14 cellular contexts compared by ENCODE assay signal in the genomic region with DNA sequence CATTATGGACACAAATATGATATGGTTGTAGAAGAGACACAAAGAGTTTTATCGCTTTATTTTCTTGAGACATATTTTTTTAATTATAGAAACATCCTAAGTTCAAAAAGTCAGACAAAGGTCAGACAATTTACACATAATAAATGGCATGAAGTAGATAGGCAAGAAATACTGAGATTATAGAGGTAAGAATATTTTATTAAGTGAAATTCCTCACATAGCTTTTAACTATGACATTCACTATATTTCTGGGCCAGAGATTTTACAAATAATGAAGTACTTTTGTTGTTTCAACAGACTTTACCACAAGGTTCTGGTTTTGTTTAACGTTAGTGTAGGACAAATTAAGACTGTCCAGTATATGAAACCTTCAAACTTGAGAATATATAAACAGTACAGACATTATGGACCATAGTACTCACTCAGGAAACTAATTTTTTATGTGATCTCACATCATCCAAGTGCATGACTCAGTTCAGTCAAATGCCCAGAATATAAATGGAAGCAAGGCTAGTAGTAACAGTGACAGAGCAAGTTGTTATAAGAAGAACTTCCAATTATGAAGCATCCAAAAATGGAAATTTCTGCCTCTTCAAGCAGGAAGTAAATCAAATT.
DNase-seq lines count a peak whose midpoint lies in the region; ATAC-seq and TF ChIP-seq lines count a peak whose summit lies in the region.
"Had no signal": no experiment of that assay in that cellular context is flagged by ENCODE, and none has a peak within 500 bp of the region (broad histone marks: within the 10 kb centered on the region; RNA-seq: fewer than 3 reads in every experiment).

No MANE protein-coding gene starts in this region.

- H3K27me3 Mint-ChIP-seq in activated naive CD8-positive, alpha-beta T cell treated with anti-CD3 and anti-CD28 coated beads, Interleukin-2, amount 50 U/mL, for 24 hours: peaks cover 2% of the 10 kb centered on the region

- no peaks in the 10 kb centered on the region for H3K36me3 ChIP-seq in left ventricle myocardium inferior
- H3K36me3 ChIP-seq: MG63, SJCRH30 had no signal

- no peak for DNase-seq in left ventricle myocardium inferior
- DNase-seq in Right ventricle myocardium inferior (ENCODE audit: missing footprints): no peak
- peak; percentile 20 for DNase-seq in dermis blood vessel endothelial cell
- peak; percentile 68 for DNase-seq in iris pigment epithelial cell (ENCODE audit: low read depth)
- DNase-seq in activated naive CD8-positive, alpha-beta T cell treated with anti-CD3 and anti-CD28 coated beads, Interleukin-2, amount 50 U/mL, for 24 hours: no peak
- no peak for DNase-seq in left ventricle myocardium superior
- DNase-seq: Caco-2, DMS79 treated with DMSO at 0.1 percent for 48 hours, GDM1 had no signal

- H3K4me1 ChIP-seq in left ventricle myocardium inferior: peaks cover 19% of the 10 kb centered on the region
- H3K4me1 ChIP-seq: Caco-2, SJCRH30 had no signal

- intact Hi-C loops in left ventricle myocardium inferior (cut with micrococcal nuclease) (no loop called here), Right ventricle myocardium inferior (cut with DNase I) (no loop called here), left ventricle myocardium superior (cut with micrococcal nuclease) (no loop called here)

- no peak overlapping the region for H3K4me3 Mint-ChIP-seq in activated naive CD8-positive, alpha-beta T cell treated with anti-CD3 and anti-CD28 coated beads, Interleukin-2, amount 50 U/mL, for 24 hours

- ATAC-seq in Right ventricle myocardium inferior (no peak), GM18907 (IDR thresholded peaks at IDR 0.05; ENCODE audit: unreplicated experiment) (no peak), HG03469 (IDR thresholded peaks at IDR 0.05; ENCODE audit: unreplicated experiment) (no peak), left ventricle myocardium superior (no peak)
- ATAC-seq in activated naive CD8-positive, alpha-beta T cell treated with anti-CD3 and anti-CD28 coated beads, Interleukin-2, amount 50 U/mL, for 24 hours: no peak

- no peaks in the 10 kb centered on the region for H3K4me1 Mint-ChIP-seq in activated naive CD8-positive, alpha-beta T cell treated with anti-CD3 and anti-CD28 coated beads, Interleukin-2, amount 50 U/mL, for 24 hours

- no peak for TF ChIP-seq CTCF in left ventricle myocardium inferior (IDR thresholded peaks at IDR 0.05; ENCODE audit: borderline replicate concordance)

- no peaks in the 10 kb centered on the region for H3K9me3 ChIP-seq in left ventricle myocardium inferior (replicated peaks)
- H3K9me3 ChIP-seq: Caco-2, SJCRH30 had no signal

- H3K27ac Mint-ChIP-seq in activated naive CD8-positive, alpha-beta T cell treated with anti-CD3 and anti-CD28 coated beads, Interleukin-2, amount 50 U/mL, for 24 hours: no peak overlapping the region

- peak overlapping the region; percentile 7 for H3K27ac ChIP-seq in left ventricle myocardium inferior (replicated peaks)
- H3K27ac ChIP-seq: KMS-11, SJCRH30 had no signal

- no peaks in the 10 kb centered on the region for H3K9me3 Mint-ChIP-seq in activated naive CD8-positive, alpha-beta T cell treated with anti-CD3 and anti-CD28 coated beads, Interleukin-2, amount 50 U/mL, for 24 hours

- H3K36me3 Mint-ChIP-seq in activated naive CD8-positive, alpha-beta T cell treated with anti-CD3 and anti-CD28 coated beads, Interleukin-2, amount 50 U/mL, for 24 hours (ENCODE audit: low read depth): no peaks in the 10 kb centered on the region

- H3K27me3 ChIP-seq in left ventricle myocardium inferior (ENCODE audit: low read depth): no peaks in the 10 kb centered on the region
- H3K27me3 ChIP-seq: MG63, SJCRH30 had no signal

- no peak overlapping the region for H3K4me3 ChIP-seq in left ventricle myocardium inferior
- H3K4me3 ChIP-seq: MG63, SJCRH30 had no signal

Comparison
In these comparisons a context has a peak if more than half of its experiments do, and no peak if none do; other contexts are left out.
1. DNase-seq: peak in dermis blood vessel endothelial cell (single experiment) and iris pigment epithelial cell (single experiment); none in left ventricle myocardium inferior (single experiment), Right ventricle myocardium inferior (single experiment), activated naive CD8-positive, alpha-beta T cell treated with anti-CD3 and anti-CD28 coated beads, Interleukin-2, amount 50 U/mL, for 24 hours (single experiment) and left ventricle myocardium superior (single experiment).